ENCODE assay signal across 8 cellular contexts in genomic region chr2:95166065-95166763, GRCh38. TPM values are rescaled to one million over a fixed set of nuclear protein-coding genes. Genes with fewer than 3 reads are reported as not detected.
DNase-seq lines count a peak whose midpoint lies in the region; ATAC-seq and TF ChIP-seq lines count a peak whose summit lies in the region.

No MANE protein-coding gene starts in this region.

- H3K4me1 ChIP-seq in left lung (peaks cover 13 to 21% of the 10 kb centered on the region in 2 donors), tibial nerve (peaks cover 0 to 29% (median 11%) of the 10 kb centered on the region in 4 donors)

- intact Hi-C loops in left lung (cut with DNase I) = no loop called here

- WGBS in tibial nerve, 2 donors = 10 to 11% methylated on average over 16 of the region's 16 CpGs

- peak; percentile 7 for ATAC-seq in HG03064 (IDR thresholded peaks at IDR 0.05; ENCODE audit: low read depth, unreplicated experiment)
- peak; percentile 23 for ATAC-seq in left lung

- H3K36me3 ChIP-seq in left lung (no peaks in the 10 kb centered on the region), tibial nerve (peaks cover 0 to 9% (median 0%) of the 10 kb centered on the region in 3 donors)

- TF ChIP-seq POLR2A in tibial nerve (IDR thresholded peaks at IDR 0.05) = no peak

- H3K4me3 ChIP-seq in left lung = peak overlapping the region; percentile 65 to 91
- H3K4me3 ChIP-seq in tibial nerve = peak overlapping the region; percentile 68 to 91 (median 70)

- TF ChIP-seq CTCF in left lung (IDR thresholded peaks at IDR 0.05) (no peak), tibial nerve (IDR thresholded peaks at IDR 0.05) (no peak)

- no peak for TF ChIP-seq EP300 in tibial nerve (IDR thresholded peaks at IDR 0.05)

- H3K27ac ChIP-seq in angular gyrus (ENCODE audit: low read depth, low read length) (peak overlapping the region; percentile 37), left lung (peak overlapping the region; percentile 93 to 94), tibial nerve (peak overlapping the region; percentile 88 to 96 (median 91))

- no peaks in the 10 kb centered on the region for H3K9me3 ChIP-seq in left lung
- no peaks in the 10 kb centered on the region for H3K9me3 ChIP-seq in tibial nerve

- peak; percentile 45 for DNase-seq in NCI-H2227 (lab: John Stamatoyannopoulos, UW; ENCODE audit: unreplicated experiment)
- DNase-seq in NCI-H2227 treated with DMSO at 0.1 percent for 48 hours (lab: John Stamatoyannopoulos, UW) = no peak
- DNase-seq in left lung = no peak
- no peak for DNase-seq in tibial nerve (ENCODE audit: low spot score in 2 of 2)
- no peak for DNase-seq in islet precursor cell
- DNase-seq in NCI-H524 (lab: John Stamatoyannopoulos, UW) = no peak

- no peaks in the 10 kb centered on the region for H3K27me3 ChIP-seq in left lung
- no peaks in the 10 kb centered on the region for H3K27me3 ChIP-seq in tibial nerve

RNA-seq across cellular contexts. Expression of gene ZNF2, which starts 0.6 kb away (rescaled TPM):
- total RNA-seq in left lung (1 to 10 TPM; 4.1 to 4.9 TPM), tibial nerve (1 to 10 TPM; 3.9 to 5.7 (median 4.9) TPM)

RNA-seq across cellular contexts. Expression of gene ZNF514, which starts 6.6 kb away (rescaled TPM):
- 10 to 100 TPM; 12.9 to 15.6 TPM for total RNA-seq in left lung
- total RNA-seq in tibial nerve = 10 to 100 TPM; 19.4 to 24.1 (median 22.2) TPM

RNA-seq across cellular contexts. Expression of gene ZNF892, which starts 41.1 kb away (rescaled TPM):
- 1 to 10 TPM; 4.3 to 5.0 TPM for total RNA-seq in left lung
- total RNA-seq in tibial nerve = 10 to 100 TPM in 3 of 4 donors, 1 to 10 TPM in 1; 7.7 to 21.2 (median 14.7) TPM

RNA-seq across cellular contexts. Expression of gene MRPS5, which starts 44.6 kb away (rescaled TPM):
- total RNA-seq in left lung = 10 to 100 TPM; 46.7 to 50.5 TPM
- total RNA-seq in tibial nerve = 10 to 100 TPM; 34.3 to 67.8 (median 50.8) TPM

Comparison
In these comparisons a context has a peak if more than half of its experiments do, and no peak if none do; other contexts are left out.
1. H3K27ac ChIP-seq: peak in every context shown above with its lines; median percentile 94 in left lung; 91 in tibial nerve; 37 in angular gyrus.